ENCODE assay signal across 12 cellular contexts in genomic region chr3:188264231-188265213, GRCh38.
A peak's percentile ranks its signal among the peaks of the same experiment; 100 is the strongest.
DNase-seq lines count a peak whose midpoint lies in the region; TF ChIP-seq lines count a peak whose summit lies in the region.
"Had no signal": no experiment of that assay in that cellular context is flagged by ENCODE, and none has a peak within 500 bp of the region (broad histone marks: within the 10 kb centered on the region; RNA-seq: fewer than 3 reads in every experiment).

No MANE protein-coding gene starts in this region.

- H3K9me3 ChIP-seq in spleen: no peaks in the 10 kb centered on the region

- intact Hi-C loops in spleen (cut with DNase I; ENCODE audit: low total_unique reads): no loop called here

- 70 to 78% (median 75%) methylated on average over 7 of the region's 7 CpGs for WGBS in spleen, 5 donors

- DNase-seq in EL (peak; percentile 63), caudate nucleus (lab: John Stamatoyannopoulos, UW) (peak in 3 of 61 donors; percentile 5 to 33 (median 15)), kidney glomerular epithelial cell (lab: John Stamatoyannopoulos, UW) (peak; percentile 41), spleen (no peak), NCI-H345 (lab: John Stamatoyannopoulos, UW) (no peak), NCI-H1694 treated with DMSO at 0.1 percent for 48 hours (lab: John Stamatoyannopoulos, UW) (no peak), COLO829 (ENCODE audit: low spot score) (no peak)
- DNase-seq in stimulated activated CD4-positive, alpha-beta T cell treated with anti-CD3 and anti-CD28 coated beads, Interleukin-1b, Interleukin-23, amount 100 ng/mL, for 48 hours: no peak
- DNase-seq: activated T-cell treated with anti-CD3 and anti-CD28 coated beads, Interleukin-2, amount 50 U/mL, for 72 hours; COR-L47; islet precursor cell; small intestine had no signal

- H3K4me3 ChIP-seq in spleen: no peak overlapping the region

- peaks cover 9 to 43% (median 21%) of the 10 kb centered on the region in 6 donors for H3K4me1 ChIP-seq in spleen

- no peak for TF ChIP-seq POLR2A in spleen (IDR thresholded peaks at IDR 0.05)

- no peaks in the 10 kb centered on the region for H3K27me3 ChIP-seq in spleen (replicated peaks in 1 of 7)

- peak overlapping the region; percentile 94 for H3K27ac ChIP-seq in caudate nucleus (ENCODE audit: low read depth, low read length)
- peak overlapping the region in 7 of 8 donors; percentile 8 to 63 (median 49) for H3K27ac ChIP-seq in spleen

- H3K36me3 ChIP-seq in spleen: no peaks in the 10 kb centered on the region

- TF ChIP-seq CTCF in spleen (IDR thresholded peaks at IDR 0.05 in 8 of 11, conservative IDR thresholded peaks at IDR 0.05 in 3 of 11): no peak

Comparison
In these comparisons a context has a peak if more than half of its experiments do, and no peak if none do; other contexts are left out.
1. DNase-seq: peak in EL (single experiment) and kidney glomerular epithelial cell (single experiment); none in spleen (single experiment), NCI-H345 (single experiment), NCI-H1694 treated with DMSO at 0.1 percent for 48 hours (single experiment), stimulated activated CD4-positive, alpha-beta T cell treated with anti-CD3 and anti-CD28 coated beads, Interleukin-1b, Interleukin-23, amount 100 ng/mL, for 48 hours (single experiment) and COLO829 (single experiment).